ENCODE assay signal across 1 cellular context in the genomic region with DNA sequence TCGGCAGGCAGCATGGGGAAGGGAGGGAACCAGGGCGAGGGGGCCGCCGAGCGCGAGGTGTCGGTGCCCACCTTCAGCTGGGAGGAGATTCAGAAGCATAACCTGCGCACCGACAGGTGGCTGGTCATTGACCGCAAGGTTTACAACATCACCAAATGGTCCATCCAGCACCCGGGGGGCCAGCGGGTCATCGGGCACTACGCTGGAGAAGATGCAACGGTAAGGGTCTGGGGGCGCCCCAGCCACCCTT.
A peak's percentile ranks its signal among the peaks of the same experiment; 100 is the strongest.
TF ChIP-seq lines count a peak whose summit lies in the region.

No MANE protein-coding gene starts in this region.

TF ChIP-seq in HepG2, 621 proteins besides CTCF, POLR2A, EP300 and RAD21 (continues in another document):
- no peak for TF ChIP-seq ZNF20 (CRISPR knock-in tag; IDR thresholded peaks at IDR 0.05)
- no peak for TF ChIP-seq ZSCAN30 (CRISPR knock-in tag; IDR thresholded peaks at IDR 0.05)
- TF ChIP-seq ZNF10 (CRISPR knock-in tag; IDR thresholded peaks at IDR 0.05; ENCODE audit: borderline replicate concordance, low read depth), result no peak
- 0 out of 2 replicates have a peak, but pooled peaks have one; percentile 69 for TF ChIP-seq ZNF224 (CRISPR knock-in tag; IDR thresholded peaks at IDR 0.05)
- no peak; the same call in 1 of the 2 replicates for TF ChIP-seq ETV5 (CRISPR knock-in tag; IDR thresholded peaks at IDR 0.05; ENCODE audit: borderline replicate concordance)
- TF ChIP-seq ZNF605 (CRISPR knock-in tag; IDR thresholded peaks at IDR 0.05), result peak; percentile 41; the same call in 1 of the 2 replicates
- 0 out of 2 replicates have a peak, but pooled peaks have one; percentile 53 for TF ChIP-seq ZNF446 (CRISPR knock-in tag; IDR thresholded peaks at IDR 0.05)
- no peak for TF ChIP-seq MAZ (IDR thresholded peaks at IDR 0.05; ENCODE audit: borderline replicate concordance, low read depth, low read length)
- peak; percentile 71 for TF ChIP-seq MAZ (CRISPR knock-in tag; IDR thresholded peaks at IDR 0.05; ENCODE audit: low read depth)
- no peak for TF ChIP-seq ETV6 (CRISPR knock-in tag; conservative IDR thresholded peaks at IDR 0.05)
- TF ChIP-seq, protein P1, sequence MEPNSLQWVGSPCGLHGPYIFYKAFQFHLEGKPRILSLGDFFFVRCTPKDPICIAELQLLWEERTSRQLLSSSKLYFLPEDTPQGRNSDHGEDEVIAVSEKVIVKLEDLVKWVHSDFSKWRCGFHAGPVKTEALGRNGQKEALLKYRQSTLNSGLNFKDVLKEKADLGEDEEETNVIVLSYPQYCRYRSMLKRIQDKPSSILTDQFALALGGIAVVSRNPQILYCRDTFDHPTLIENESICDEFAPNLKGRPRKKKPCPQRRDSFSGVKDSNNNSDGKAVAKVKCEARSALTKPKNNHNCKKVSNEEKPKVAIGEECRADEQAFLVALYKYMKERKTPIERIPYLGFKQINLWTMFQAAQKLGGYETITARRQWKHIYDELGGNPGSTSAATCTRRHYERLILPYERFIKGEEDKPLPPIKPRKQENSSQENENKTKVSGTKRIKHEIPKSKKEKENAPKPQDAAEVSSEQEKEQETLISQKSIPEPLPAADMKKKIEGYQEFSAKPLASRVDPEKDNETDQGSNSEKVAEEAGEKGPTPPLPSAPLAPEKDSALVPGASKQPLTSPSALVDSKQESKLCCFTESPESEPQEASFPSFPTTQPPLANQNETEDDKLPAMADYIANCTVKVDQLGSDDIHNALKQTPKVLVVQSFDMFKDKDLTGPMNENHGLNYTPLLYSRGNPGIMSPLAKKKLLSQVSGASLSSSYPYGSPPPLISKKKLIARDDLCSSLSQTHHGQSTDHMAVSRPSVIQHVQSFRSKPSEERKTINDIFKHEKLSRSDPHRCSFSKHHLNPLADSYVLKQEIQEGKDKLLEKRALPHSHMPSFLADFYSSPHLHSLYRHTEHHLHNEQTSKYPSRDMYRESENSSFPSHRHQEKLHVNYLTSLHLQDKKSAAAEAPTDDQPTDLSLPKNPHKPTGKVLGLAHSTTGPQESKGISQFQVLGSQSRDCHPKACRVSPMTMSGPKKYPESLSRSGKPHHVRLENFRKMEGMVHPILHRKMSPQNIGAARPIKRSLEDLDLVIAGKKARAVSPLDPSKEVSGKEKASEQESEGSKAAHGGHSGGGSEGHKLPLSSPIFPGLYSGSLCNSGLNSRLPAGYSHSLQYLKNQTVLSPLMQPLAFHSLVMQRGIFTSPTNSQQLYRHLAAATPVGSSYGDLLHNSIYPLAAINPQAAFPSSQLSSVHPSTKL (CRISPR knock-in tag; IDR thresholded peaks at IDR 0.05), result no peak
- TF ChIP-seq, protein P2, sequence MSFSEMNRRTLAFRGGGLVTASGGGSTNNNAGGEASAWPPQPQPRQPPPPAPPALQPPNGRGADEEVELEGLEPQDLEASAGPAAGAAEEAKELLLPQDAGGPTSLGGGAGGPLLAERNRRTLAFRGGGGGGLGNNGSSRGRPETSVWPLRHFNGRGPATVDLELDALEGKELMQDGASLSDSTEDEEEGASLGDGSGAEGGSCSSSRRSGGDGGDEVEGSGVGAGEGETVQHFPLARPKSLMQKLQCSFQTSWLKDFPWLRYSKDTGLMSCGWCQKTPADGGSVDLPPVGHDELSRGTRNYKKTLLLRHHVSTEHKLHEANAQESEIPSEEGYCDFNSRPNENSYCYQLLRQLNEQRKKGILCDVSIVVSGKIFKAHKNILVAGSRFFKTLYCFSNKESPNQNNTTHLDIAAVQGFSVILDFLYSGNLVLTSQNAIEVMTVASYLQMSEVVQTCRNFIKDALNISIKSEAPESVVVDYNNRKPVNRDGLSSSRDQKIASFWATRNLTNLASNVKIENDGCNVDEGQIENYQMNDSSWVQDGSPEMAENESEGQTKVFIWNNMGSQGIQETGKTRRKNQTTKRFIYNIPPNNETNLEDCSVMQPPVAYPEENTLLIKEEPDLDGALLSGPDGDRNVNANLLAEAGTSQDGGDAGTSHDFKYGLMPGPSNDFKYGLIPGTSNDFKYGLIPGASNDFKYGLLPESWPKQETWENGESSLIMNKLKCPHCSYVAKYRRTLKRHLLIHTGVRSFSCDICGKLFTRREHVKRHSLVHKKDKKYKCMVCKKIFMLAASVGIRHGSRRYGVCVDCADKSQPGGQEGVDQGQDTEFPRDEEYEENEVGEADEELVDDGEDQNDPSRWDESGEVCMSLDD (CRISPR knock-in tag; IDR thresholded peaks at IDR 0.05; ENCODE audit: borderline replicate concordance), result no peak
- no peak for TF ChIP-seq ZFP62 (CRISPR knock-in tag; IDR thresholded peaks at IDR 0.05)
- no peak for TF ChIP-seq HDAC6 (IDR thresholded peaks at IDR 0.05; ENCODE audit: low read depth, low read length)
- TF ChIP-seq, protein P3, sequence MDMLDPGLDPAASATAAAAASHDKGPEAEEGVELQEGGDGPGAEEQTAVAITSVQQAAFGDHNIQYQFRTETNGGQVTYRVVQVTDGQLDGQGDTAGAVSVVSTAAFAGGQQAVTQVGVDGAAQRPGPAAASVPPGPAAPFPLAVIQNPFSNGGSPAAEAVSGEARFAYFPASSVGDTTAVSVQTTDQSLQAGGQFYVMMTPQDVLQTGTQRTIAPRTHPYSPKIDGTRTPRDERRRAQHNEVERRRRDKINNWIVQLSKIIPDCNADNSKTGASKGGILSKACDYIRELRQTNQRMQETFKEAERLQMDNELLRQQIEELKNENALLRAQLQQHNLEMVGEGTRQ (IDR thresholded peaks at IDR 0.05; ENCODE audit: low read depth, low read length), result no peak
- TF ChIP-seq, protein P3 (CRISPR knock-in tag; IDR thresholded peaks at IDR 0.05; ENCODE audit: borderline replicate concordance), result peak; percentile 50; the same call in 1 of the 2 replicates
- 0 out of 2 replicates have a peak, but pooled peaks have one; percentile 29 for TF ChIP-seq HDAC1 (CRISPR knock-in tag; IDR thresholded peaks at IDR 0.05)
- TF ChIP-seq MED8 (CRISPR knock-in tag; IDR thresholded peaks at IDR 0.05; ENCODE audit: insufficient replicate concordance), result no peak
- TF ChIP-seq ZSCAN31 (CRISPR knock-in tag; IDR thresholded peaks at IDR 0.05; ENCODE audit: low read depth), result peak; percentile 24; the same call in 1 of the 2 replicates
- 0 out of 2 replicates have a peak, but pooled peaks have one; percentile 11 for TF ChIP-seq ZBTB7B (CRISPR knock-in tag; IDR thresholded peaks at IDR 0.05)
- TF ChIP-seq KDM3A (CRISPR knock-in tag; IDR thresholded peaks at IDR 0.05; ENCODE audit: low read depth), result no peak
- no peak for TF ChIP-seq ARHGAP35 (CRISPR knock-in tag; IDR thresholded peaks at IDR 0.05; ENCODE audit: borderline replicate concordance)
- 0 out of 2 replicates have a peak, but pooled peaks have one; percentile 68 for TF ChIP-seq ZNF234 (CRISPR knock-in tag; conservative IDR thresholded peaks at IDR 0.05)
- no peak for TF ChIP-seq HNF4A (CRISPR knock-in tag; IDR thresholded peaks at IDR 0.05)
- TF ChIP-seq ZNF598 (CRISPR knock-in tag; IDR thresholded peaks at IDR 0.05; ENCODE audit: borderline replicate concordance), result 0 out of 2 replicates have a peak, but pooled peaks have one; percentile 7
- TF ChIP-seq, protein P4, sequence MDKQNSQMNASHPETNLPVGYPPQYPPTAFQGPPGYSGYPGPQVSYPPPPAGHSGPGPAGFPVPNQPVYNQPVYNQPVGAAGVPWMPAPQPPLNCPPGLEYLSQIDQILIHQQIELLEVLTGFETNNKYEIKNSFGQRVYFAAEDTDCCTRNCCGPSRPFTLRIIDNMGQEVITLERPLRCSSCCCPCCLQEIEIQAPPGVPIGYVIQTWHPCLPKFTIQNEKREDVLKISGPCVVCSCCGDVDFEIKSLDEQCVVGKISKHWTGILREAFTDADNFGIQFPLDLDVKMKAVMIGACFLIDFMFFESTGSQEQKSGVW (CRISPR knock-in tag; IDR thresholded peaks at IDR 0.05; ENCODE audit: borderline replicate concordance), result no peak
- TF ChIP-seq ZNF24 (IDR thresholded peaks at IDR 0.05), result no peak
- no peak for TF ChIP-seq BORCS8-MEF2B (CRISPR knock-in tag; IDR thresholded peaks at IDR 0.05)
- no peak for TF ChIP-seq POLR2AphosphoS2 (IDR thresholded peaks at IDR 0.05; ENCODE audit: low read depth, low read length)
- no peak for TF ChIP-seq ZNF549 (CRISPR knock-in tag; IDR thresholded peaks at IDR 0.05)
- TF ChIP-seq, protein P5, sequence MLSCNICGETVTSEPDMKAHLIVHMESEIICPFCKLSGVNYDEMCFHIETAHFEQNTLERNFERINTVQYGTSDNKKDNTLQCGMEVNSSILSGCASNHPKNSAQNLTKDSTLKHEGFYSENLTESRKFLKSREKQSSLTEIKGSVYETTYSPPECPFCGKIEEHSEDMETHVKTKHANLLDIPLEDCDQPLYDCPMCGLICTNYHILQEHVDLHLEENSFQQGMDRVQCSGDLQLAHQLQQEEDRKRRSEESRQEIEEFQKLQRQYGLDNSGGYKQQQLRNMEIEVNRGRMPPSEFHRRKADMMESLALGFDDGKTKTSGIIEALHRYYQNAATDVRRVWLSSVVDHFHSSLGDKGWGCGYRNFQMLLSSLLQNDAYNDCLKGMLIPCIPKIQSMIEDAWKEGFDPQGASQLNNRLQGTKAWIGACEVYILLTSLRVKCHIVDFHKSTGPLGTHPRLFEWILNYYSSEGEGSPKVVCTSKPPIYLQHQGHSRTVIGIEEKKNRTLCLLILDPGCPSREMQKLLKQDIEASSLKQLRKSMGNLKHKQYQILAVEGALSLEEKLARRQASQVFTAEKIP (CRISPR knock-in tag; IDR thresholded peaks at IDR 0.05; ENCODE audit: borderline replicate concordance), result no peak
- no peak for TF ChIP-seq POGZ (CRISPR knock-in tag; IDR thresholded peaks at IDR 0.05)
- TF ChIP-seq ZSCAN21 (CRISPR knock-in tag; IDR thresholded peaks at IDR 0.05; ENCODE audit: borderline replicate concordance), result no peak
- 0 out of 2 replicates have a peak, but pooled peaks have one; percentile 29 for TF ChIP-seq IRX3 (CRISPR knock-in tag; IDR thresholded peaks at IDR 0.05; ENCODE audit: borderline replicate concordance, low read depth)
- TF ChIP-seq, protein P6, sequence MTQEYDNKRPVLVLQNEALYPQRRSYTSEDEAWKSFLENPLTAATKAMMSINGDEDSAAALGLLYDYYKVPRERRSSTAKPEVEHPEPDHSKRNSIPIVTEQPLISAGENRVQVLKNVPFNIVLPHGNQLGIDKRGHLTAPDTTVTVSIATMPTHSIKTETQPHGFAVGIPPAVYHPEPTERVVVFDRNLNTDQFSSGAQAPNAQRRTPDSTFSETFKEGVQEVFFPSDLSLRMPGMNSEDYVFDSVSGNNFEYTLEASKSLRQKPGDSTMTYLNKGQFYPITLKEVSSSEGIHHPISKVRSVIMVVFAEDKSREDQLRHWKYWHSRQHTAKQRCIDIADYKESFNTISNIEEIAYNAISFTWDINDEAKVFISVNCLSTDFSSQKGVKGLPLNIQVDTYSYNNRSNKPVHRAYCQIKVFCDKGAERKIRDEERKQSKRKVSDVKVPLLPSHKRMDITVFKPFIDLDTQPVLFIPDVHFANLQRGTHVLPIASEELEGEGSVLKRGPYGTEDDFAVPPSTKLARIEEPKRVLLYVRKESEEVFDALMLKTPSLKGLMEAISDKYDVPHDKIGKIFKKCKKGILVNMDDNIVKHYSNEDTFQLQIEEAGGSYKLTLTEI (CRISPR knock-in tag; conservative IDR thresholded peaks at IDR 0.05), result no peak
- no peak for TF ChIP-seq NCOR1 (IDR thresholded peaks at IDR 0.05; ENCODE audit: borderline replicate concordance, low read length)
- TF ChIP-seq SP5 (CRISPR knock-in tag; IDR thresholded peaks at IDR 0.05; ENCODE audit: borderline replicate concordance, low read depth), result no peak; the same call in 1 of the 2 replicates
- TF ChIP-seq, protein P7, sequence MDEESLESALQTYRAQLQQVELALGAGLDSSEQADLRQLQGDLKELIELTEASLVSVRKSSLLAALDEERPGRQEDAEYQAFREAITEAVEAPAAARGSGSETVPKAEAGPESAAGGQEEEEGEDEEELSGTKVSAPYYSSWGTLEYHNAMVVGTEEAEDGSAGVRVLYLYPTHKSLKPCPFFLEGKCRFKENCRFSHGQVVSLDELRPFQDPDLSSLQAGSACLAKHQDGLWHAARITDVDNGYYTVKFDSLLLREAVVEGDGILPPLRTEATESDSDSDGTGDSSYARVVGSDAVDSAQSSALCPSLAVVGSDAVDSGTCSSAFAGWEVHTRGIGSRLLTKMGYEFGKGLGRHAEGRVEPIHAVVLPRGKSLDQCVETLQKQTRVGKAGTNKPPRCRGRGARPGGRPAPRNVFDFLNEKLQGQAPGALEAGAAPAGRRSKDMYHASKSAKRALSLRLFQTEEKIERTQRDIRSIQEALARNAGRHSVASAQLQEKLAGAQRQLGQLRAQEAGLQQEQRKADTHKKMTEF (CRISPR knock-in tag; IDR thresholded peaks at IDR 0.05), result peak; percentile 9; the same call in 1 of the 2 replicates
- no peak for TF ChIP-seq SETDB1 (CRISPR knock-in tag; IDR thresholded peaks at IDR 0.05; ENCODE audit: borderline replicate concordance)
- 0 out of 2 replicates have a peak, but pooled peaks have one; percentile 14 for TF ChIP-seq PCBP1 (IDR thresholded peaks at IDR 0.05; ENCODE audit: borderline replicate concordance, low read depth, low read length)
- TF ChIP-seq ZNF891 (CRISPR knock-in tag; IDR thresholded peaks at IDR 0.05), result 0 out of 2 replicates have a peak, but pooled peaks have one; percentile 90
- TF ChIP-seq, protein P8, sequence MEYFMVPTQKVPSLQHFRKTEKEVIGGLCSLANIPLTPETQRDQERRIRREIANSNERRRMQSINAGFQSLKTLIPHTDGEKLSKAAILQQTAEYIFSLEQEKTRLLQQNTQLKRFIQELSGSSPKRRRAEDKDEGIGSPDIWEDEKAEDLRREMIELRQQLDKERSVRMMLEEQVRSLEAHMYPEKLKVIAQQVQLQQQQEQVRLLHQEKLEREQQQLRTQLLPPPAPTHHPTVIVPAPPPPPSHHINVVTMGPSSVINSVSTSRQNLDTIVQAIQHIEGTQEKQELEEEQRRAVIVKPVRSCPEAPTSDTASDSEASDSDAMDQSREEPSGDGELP (IDR thresholded peaks at IDR 0.05; ENCODE audit: borderline replicate concordance, low read depth), result no peak
- TF ChIP-seq EED (CRISPR knock-in tag; IDR thresholded peaks at IDR 0.05), result 0 out of 2 replicates have a peak, but pooled peaks have one; percentile 73
- TF ChIP-seq HOXA9 (CRISPR knock-in tag; IDR thresholded peaks at IDR 0.05; ENCODE audit: borderline replicate concordance), result no peak
- no peak for TF ChIP-seq NR1H2 (CRISPR knock-in tag; IDR thresholded peaks at IDR 0.05; ENCODE audit: borderline replicate concordance, low read depth)
- TF ChIP-seq, protein P9, sequence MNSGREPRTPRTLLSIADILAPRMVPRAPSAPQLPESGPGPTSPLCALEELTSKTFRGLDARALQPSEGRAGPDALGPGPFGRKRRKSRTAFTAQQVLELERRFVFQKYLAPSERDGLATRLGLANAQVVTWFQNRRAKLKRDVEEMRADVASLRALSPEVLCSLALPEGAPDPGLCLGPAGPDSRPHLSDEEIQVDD (CRISPR knock-in tag; IDR thresholded peaks at IDR 0.05; ENCODE audit: borderline replicate concordance), result 0 out of 2 replicates have a peak, but pooled peaks have one; percentile 19
